Comparison of ENCODE assay signal across 1 cellular context in genomic region chr19:4841366-4841704, GRCh38.
A peak's percentile ranks its signal among the peaks of the same experiment; 100 is the strongest.
TF ChIP-seq lines count a peak whose summit lies in the region.

No MANE protein-coding gene starts in this region.

TF ChIP-seq in K562, 482 proteins besides CTCF, POLR2A, EP300 and RAD21:
- no peak for TF ChIP-seq NR4A1 (CRISPR knock-in tag; IDR thresholded peaks at IDR 0.05)
- no peak for TF ChIP-seq NR4A1 (tag; IDR thresholded peaks at IDR 0.05)
- no peak for TF ChIP-seq CREB1 (IDR thresholded peaks at IDR 0.05)
- TF ChIP-seq CREB1 (CRISPR knock-in tag; IDR thresholded peaks at IDR 0.05): no peak
- no peak for TF ChIP-seq SUPT5H (IDR thresholded peaks at IDR 0.05)
- no peak for TF ChIP-seq HDGF (IDR thresholded peaks at IDR 0.05)
- TF ChIP-seq, protein P1, sequence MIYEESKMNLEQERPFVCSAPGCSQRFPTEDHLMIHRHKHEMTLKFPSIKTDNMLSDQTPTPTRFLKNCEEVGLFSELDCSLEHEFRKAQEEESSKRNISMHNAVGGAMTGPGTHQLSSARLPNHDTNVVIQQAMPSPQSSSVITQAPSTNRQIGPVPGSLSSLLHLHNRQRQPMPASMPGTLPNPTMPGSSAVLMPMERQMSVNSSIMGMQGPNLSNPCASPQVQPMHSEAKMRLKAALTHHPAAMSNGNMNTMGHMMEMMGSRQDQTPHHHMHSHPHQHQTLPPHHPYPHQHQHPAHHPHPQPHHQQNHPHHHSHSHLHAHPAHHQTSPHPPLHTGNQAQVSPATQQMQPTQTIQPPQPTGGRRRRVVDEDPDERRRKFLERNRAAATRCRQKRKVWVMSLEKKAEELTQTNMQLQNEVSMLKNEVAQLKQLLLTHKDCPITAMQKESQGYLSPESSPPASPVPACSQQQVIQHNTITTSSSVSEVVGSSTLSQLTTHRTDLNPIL (CRISPR knock-in tag; IDR thresholded peaks at IDR 0.05): no peak
- no peak for TF ChIP-seq RBFOX2 (IDR thresholded peaks at IDR 0.05; ENCODE audit: low read depth, low read length)
- no peak for TF ChIP-seq ZNF584 (CRISPR knock-in tag; IDR thresholded peaks at IDR 0.05; ENCODE audit: low read depth)
- TF ChIP-seq DIDO1 (tag; IDR thresholded peaks at IDR 0.05; ENCODE audit: low read depth): no peak
- no peak for TF ChIP-seq ZNF133 (CRISPR knock-in tag; IDR thresholded peaks at IDR 0.05)
- TF ChIP-seq CEBPG (CRISPR knock-in tag; IDR thresholded peaks at IDR 0.05): 0 out of 2 replicates have a peak, but pooled peaks have one; percentile 11
- TF ChIP-seq CEBPG (tag; conservative IDR thresholded peaks at IDR 0.05 in 1 of 2, IDR thresholded peaks at IDR 0.05 in 1 of 2): 0 out of 4 replicates have a peak, but pooled peaks of 1 of the 2 experiments have one; percentile 25
- TF ChIP-seq CCAR2 (IDR thresholded peaks at IDR 0.05; ENCODE audit: low read depth, low read length): no peak
- TF ChIP-seq, protein P2, sequence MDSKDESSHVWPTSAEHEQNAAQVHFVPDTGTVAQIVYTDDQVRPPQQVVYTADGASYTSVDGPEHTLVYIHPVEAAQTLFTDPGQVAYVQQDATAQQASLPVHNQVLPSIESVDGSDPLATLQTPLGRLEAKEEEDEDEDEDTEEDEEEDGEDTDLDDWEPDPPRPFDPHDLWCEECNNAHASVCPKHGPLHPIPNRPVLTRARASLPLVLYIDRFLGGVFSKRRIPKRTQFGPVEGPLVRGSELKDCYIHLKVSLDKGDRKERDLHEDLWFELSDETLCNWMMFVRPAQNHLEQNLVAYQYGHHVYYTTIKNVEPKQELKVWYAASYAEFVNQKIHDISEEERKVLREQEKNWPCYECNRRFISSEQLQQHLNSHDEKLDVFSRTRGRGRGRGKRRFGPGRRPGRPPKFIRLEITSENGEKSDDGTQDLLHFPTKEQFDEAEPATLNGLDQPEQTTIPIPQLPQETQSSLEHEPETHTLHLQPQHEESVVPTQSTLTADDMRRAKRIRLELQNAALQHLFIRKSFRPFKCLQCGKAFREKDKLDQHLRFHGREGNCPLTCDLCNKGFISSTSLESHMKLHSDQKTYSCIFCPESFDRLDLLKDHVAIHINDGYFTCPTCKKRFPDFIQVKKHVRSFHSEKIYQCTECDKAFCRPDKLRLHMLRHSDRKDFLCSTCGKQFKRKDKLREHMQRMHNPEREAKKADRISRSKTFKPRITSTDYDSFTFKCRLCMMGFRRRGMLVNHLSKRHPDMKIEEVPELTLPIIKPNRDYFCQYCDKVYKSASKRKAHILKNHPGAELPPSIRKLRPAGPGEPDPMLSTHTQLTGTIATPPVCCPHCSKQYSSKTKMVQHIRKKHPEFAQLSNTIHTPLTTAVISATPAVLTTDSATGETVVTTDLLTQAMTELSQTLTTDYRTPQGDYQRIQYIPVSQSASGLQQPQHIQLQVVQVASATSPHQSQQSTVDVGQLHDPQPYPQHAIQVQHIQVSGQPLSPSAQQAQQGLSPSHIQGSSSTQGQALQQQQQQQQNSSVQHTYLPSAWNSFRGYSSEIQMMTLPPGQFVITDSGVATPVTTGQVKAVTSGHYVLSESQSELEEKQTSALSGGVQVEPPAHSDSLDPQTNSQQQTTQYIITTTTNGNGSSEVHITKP (IDR thresholded peaks at IDR 0.05; ENCODE audit: partially characterized antibody): peak; percentile 67
- no peak for TF ChIP-seq ZNF511 (CRISPR knock-in tag; IDR thresholded peaks at IDR 0.05)
- no peak for TF ChIP-seq PRPF4 (IDR thresholded peaks at IDR 0.05; ENCODE audit: insufficient read depth, low read depth, low read length, poor library complexity, severe bottlenecking)
- TF ChIP-seq DPF2 (IDR thresholded peaks at IDR 0.05): 0 out of 2 replicates have a peak, but pooled peaks have one; percentile 4
- TF ChIP-seq SMARCC2 (IDR thresholded peaks at IDR 0.05; ENCODE audit: low read depth): no peak
- TF ChIP-seq SMAD4 (CRISPR knock-in tag; conservative IDR thresholded peaks at IDR 0.05): no peak
- no peak for TF ChIP-seq ATF2 (CRISPR knock-in tag; IDR thresholded peaks at IDR 0.05)
- TF ChIP-seq ZNF140 (CRISPR knock-in tag; IDR thresholded peaks at IDR 0.05): no peak
- TF ChIP-seq ZNF174 (CRISPR knock-in tag; IDR thresholded peaks at IDR 0.05): no peak
- no peak for TF ChIP-seq CC2D1A (IDR thresholded peaks at IDR 0.05)
- TF ChIP-seq ZNF77 (CRISPR knock-in tag; IDR thresholded peaks at IDR 0.05): no peak
- no peak for TF ChIP-seq TGIF2 (CRISPR knock-in tag; IDR thresholded peaks at IDR 0.05)
- peak; percentile 71 for TF ChIP-seq CEBPB (tag; IDR thresholded peaks at IDR 0.05)
TF ChIP-seq in K562: peak in this region for 4.
